In the genomic region with DNA sequence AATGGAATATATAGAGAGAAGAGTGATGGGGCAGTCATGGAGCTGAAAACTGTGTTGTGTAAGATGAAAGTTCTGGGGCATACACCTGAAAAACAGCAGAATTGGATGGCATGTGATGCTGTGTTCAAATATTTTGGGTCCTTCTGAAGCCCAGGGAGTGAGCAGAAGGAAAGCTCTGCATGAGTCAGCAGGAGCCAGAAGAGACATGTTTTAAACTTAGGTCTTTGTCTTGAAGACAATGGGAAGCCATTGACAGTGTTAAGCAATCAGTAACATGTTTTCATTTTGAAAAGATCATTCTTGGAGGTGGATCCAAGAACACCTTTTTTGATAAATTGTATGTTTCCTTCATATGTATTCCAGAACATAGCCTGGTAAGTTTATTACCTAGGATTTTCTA, we compare ENCODE assay signal across 27 cellular contexts. TPM values are rescaled to one million over a fixed set of nuclear protein-coding genes. Genes with fewer than 3 reads are reported as not detected.
"Had no signal": no experiment of that assay in that cellular context is flagged by ENCODE, and none has a peak within 500 bp of the region (broad histone marks: within the 10 kb centered on the region; RNA-seq: fewer than 3 reads in every experiment).

No MANE protein-coding gene starts in this region.

- H3K36me3 ChIP-seq: ascending aorta, colonic mucosa, esophagus squamous epithelium had no signal

- DNase-seq: activated CD4-positive, alpha-beta memory T cell treated with anti-CD3 and anti-CD28 coated beads for 36 hours; activated CD4-positive, alpha-beta T cell treated with anti-CD3 and anti-CD28 coated beads for 36 hours; activated CD4-positive, alpha-beta T cell treated with anti-CD3 and anti-CD28 coated beads, Interleukin-2, amount 10 ng/mL, durations not matched to agents 24 days and 14 days; activated CD4-positive, CD25-positive, alpha-beta regulatory T cell; activated CD4-positive, CD25-positive, alpha-beta regulatory T cell treated with anti-CD3 and anti-CD28 coated beads, Interleukin-2, amount 50 U/mL, for 72 hours; activated CD8-positive, alpha-beta memory T cell treated with anti-CD3 and anti-CD28 coated beads, Interleukin-2, amount 10 ng/mL, durations not matched to agents 7 days and 5 days; activated CD8-positive, alpha-beta memory T cell treated with anti-CD3 and anti-CD28 coated beads, Interleukin-2, amount 50 U/mL, for 4 hours; activated CD8-positive, alpha-beta T cell treated with anti-CD3 and anti-CD28 coated beads, Interleukin-2, amount 10 ng/mL, durations not matched to agents 7 days and 5 days; activated gamma-delta T cell; activated naive CD4-positive, alpha-beta T cell; activated naive CD4-positive, alpha-beta T cell treated with anti-CD3 and anti-CD28 coated beads, Interleukin-2, amount 10 ng/mL, durations not matched to agents 7 days and 5 days; activated naive CD8-positive, alpha-beta T cell treated with anti-CD3 and anti-CD28 coated beads, Interleukin-2, amount 10 ng/mL, durations not matched to agents 7 days and 5 days; activated T-cell treated with anti-CD3 and anti-CD28 coated beads, Interleukin-2, amount 50 U/mL, for 24 hours; activated T-cell treated with anti-CD3 and anti-CD28 coated beads, Interleukin-2, amount 50 U/mL, for 72 hours; central memory CD4-positive, alpha-beta T cell; cerebellar nuclear complex; colonic mucosa; effector memory CD4-positive, alpha-beta T cell; endodermal cell; erythroblast; esophagus squamous epithelium; glutamatergic neuron; T-helper 2 cell had no signal

- H3K4me3 Mint-ChIP-seq: activated CD4-positive, alpha-beta memory T cell treated with anti-CD3 and anti-CD28 coated beads for 36 hours; activated CD4-positive, alpha-beta T cell treated with anti-CD3 and anti-CD28 coated beads for 36 hours; activated CD4-positive, alpha-beta T cell treated with anti-CD3 and anti-CD28 coated beads, Interleukin-2, amount 10 ng/mL, durations not matched to agents 24 days and 14 days; activated CD8-positive, alpha-beta memory T cell treated with anti-CD3 and anti-CD28 coated beads, Interleukin-2, amount 10 ng/mL, durations not matched to agents 7 days and 5 days; activated CD8-positive, alpha-beta T cell treated with anti-CD3 and anti-CD28 coated beads, Interleukin-2, amount 10 ng/mL, durations not matched to agents 7 days and 5 days; activated naive CD4-positive, alpha-beta T cell treated with anti-CD3 and anti-CD28 coated beads, Interleukin-2, amount 10 ng/mL, durations not matched to agents 7 days and 5 days; activated naive CD8-positive, alpha-beta T cell treated with anti-CD3 and anti-CD28 coated beads, Interleukin-2, amount 10 ng/mL, durations not matched to agents 7 days and 5 days; activated T-cell treated with anti-CD3 and anti-CD28 coated beads, Interleukin-2, amount 50 U/mL, for 24 hours; activated T-cell treated with anti-CD3 and anti-CD28 coated beads, Interleukin-2, amount 50 U/mL, for 72 hours; brain; endodermal cell had no signal

- FAIRE-seq: frontal cortex had no signal

- H3K27me3 Mint-ChIP-seq: activated T-cell treated with anti-CD3 and anti-CD28 coated beads, Interleukin-2, amount 50 U/mL, for 24 hours had no signal

- H3K4me1 ChIP-seq: ascending aorta, colonic mucosa, esophagus squamous epithelium had no signal

- H3K36me3 Mint-ChIP-seq: activated CD4-positive, alpha-beta memory T cell treated with anti-CD3 and anti-CD28 coated beads for 36 hours; activated CD8-positive, alpha-beta memory T cell treated with anti-CD3 and anti-CD28 coated beads, Interleukin-2, amount 10 ng/mL, durations not matched to agents 7 days and 5 days; activated naive CD4-positive, alpha-beta T cell treated with anti-CD3 and anti-CD28 coated beads, Interleukin-2, amount 10 ng/mL, durations not matched to agents 7 days and 5 days; activated naive CD4-positive, alpha-beta T cell treated with anti-CD3 and anti-CD28 coated beads, Interleukin-2, amount 50 U/mL, for 72 hours; activated naive CD8-positive, alpha-beta T cell treated with anti-CD3 and anti-CD28 coated beads, Interleukin-2, amount 10 ng/mL, durations not matched to agents 7 days and 5 days; brain had no signal

- H3K9me3 Mint-ChIP-seq: activated CD4-positive, alpha-beta T cell treated with anti-CD3 and anti-CD28 coated beads, Interleukin-2, amount 10 ng/mL, durations not matched to agents 24 days and 14 days; activated naive CD4-positive, alpha-beta T cell treated with anti-CD3 and anti-CD28 coated beads, Interleukin-2, amount 10 ng/mL, durations not matched to agents 7 days and 5 days; activated naive CD8-positive, alpha-beta T cell treated with anti-CD3 and anti-CD28 coated beads, Interleukin-2, amount 10 ng/mL, durations not matched to agents 7 days and 5 days had no signal

- H3K27me3 ChIP-seq: ascending aorta, colonic mucosa had no signal

- H3K4me3 ChIP-seq: ascending aorta, colonic mucosa, esophagus squamous epithelium had no signal

- H3K4me1 Mint-ChIP-seq: activated CD4-positive, alpha-beta T cell treated with anti-CD3 and anti-CD28 coated beads for 36 hours; activated CD4-positive, alpha-beta T cell treated with anti-CD3 and anti-CD28 coated beads, Interleukin-2, amount 10 ng/mL, durations not matched to agents 24 days and 14 days; activated CD8-positive, alpha-beta memory T cell treated with anti-CD3 and anti-CD28 coated beads, Interleukin-2, amount 10 ng/mL, durations not matched to agents 7 days and 5 days; activated naive CD4-positive, alpha-beta T cell treated with anti-CD3 and anti-CD28 coated beads, Interleukin-2, amount 10 ng/mL, durations not matched to agents 7 days and 5 days; activated naive CD8-positive, alpha-beta T cell treated with anti-CD3 and anti-CD28 coated beads, Interleukin-2, amount 10 ng/mL, durations not matched to agents 7 days and 5 days; brain had no signal

- H3K27ac ChIP-seq: ascending aorta, colonic mucosa, esophagus squamous epithelium had no signal

- H3K9me3 ChIP-seq: ascending aorta, colonic mucosa, esophagus squamous epithelium had no signal

- H3K27ac Mint-ChIP-seq: activated CD4-positive, alpha-beta memory T cell treated with anti-CD3 and anti-CD28 coated beads for 36 hours; activated CD4-positive, alpha-beta T cell treated with anti-CD3 and anti-CD28 coated beads for 36 hours; activated CD4-positive, alpha-beta T cell treated with anti-CD3 and anti-CD28 coated beads, Interleukin-2, amount 10 ng/mL, durations not matched to agents 24 days and 14 days; activated CD8-positive, alpha-beta memory T cell treated with anti-CD3 and anti-CD28 coated beads, Interleukin-2, amount 10 ng/mL, durations not matched to agents 7 days and 5 days; activated CD8-positive, alpha-beta T cell treated with anti-CD3 and anti-CD28 coated beads, Interleukin-2, amount 10 ng/mL, durations not matched to agents 7 days and 5 days; activated naive CD4-positive, alpha-beta T cell treated with anti-CD3 and anti-CD28 coated beads, Interleukin-2, amount 10 ng/mL, durations not matched to agents 7 days and 5 days; activated naive CD4-positive, alpha-beta T cell treated with anti-CD3 and anti-CD28 coated beads, Interleukin-2, amount 50 U/mL, for 72 hours; activated naive CD8-positive, alpha-beta T cell treated with anti-CD3 and anti-CD28 coated beads, Interleukin-2, amount 10 ng/mL, durations not matched to agents 7 days and 5 days; activated T-cell treated with anti-CD3 and anti-CD28 coated beads, Interleukin-2, amount 50 U/mL, for 24 hours; activated T-cell treated with anti-CD3 and anti-CD28 coated beads, Interleukin-2, amount 50 U/mL, for 72 hours; brain; endodermal cell had no signal

RNA-seq across cellular contexts. Expression of a gene that starts 38.9 kb away (rescaled TPM):
- total RNA-seq: activated CD4-positive, alpha-beta memory T cell treated with anti-CD3 and anti-CD28 coated beads for 36 hours; activated CD4-positive, alpha-beta T cell treated with anti-CD3 and anti-CD28 coated beads for 36 hours had no signal
